ENCODE assay signal across 6 cellular contexts in genomic region chr6:54081499-54081898, GRCh38. TPM values are rescaled to one million over a fixed set of nuclear protein-coding genes. Genes with fewer than 3 reads are reported as not detected.
"Had no signal": no experiment of that assay in that cellular context is flagged by ENCODE, and none has a peak within 500 bp of the region (broad histone marks: within the 10 kb centered on the region; RNA-seq: fewer than 3 reads in every experiment).

No MANE protein-coding gene starts in this region.

RNA-seq across cellular contexts. Expression of gene MLIP, which starts 29.7 kb away (rescaled TPM):
- total RNA-seq: NCI-H460, OCI-LY7, PC-3, RPMI7951, SJSA1 had no signal
- polyA plus RNA-seq: SK-N-SH had no signal
